15 cellular contexts compared by ENCODE assay signal in genomic region chr11:40514124-40514523, GRCh38.
DNase-seq lines count a peak whose midpoint lies in the region; ATAC-seq and TF ChIP-seq lines count a peak whose summit lies in the region.
"Had no signal": no experiment of that assay in that cellular context is flagged by ENCODE, and none has a peak within 500 bp of the region (broad histone marks: within the 10 kb centered on the region; RNA-seq: fewer than 3 reads in every experiment).

No MANE protein-coding gene starts in this region.

- H3K9me3 ChIP-seq in MG63 (no peaks in the 10 kb centered on the region; the same call in 1 of the 2 replicates), mammary epithelial cell (replicated peaks; ENCODE audit: insufficient read depth, low read length) (peaks cover 4% of the 10 kb centered on the region), prostate gland (no peaks in the 10 kb centered on the region), GM23248 (ENCODE audit: low read depth) (no peaks in the 10 kb centered on the region)
- H3K9me3 ChIP-seq: esophagus muscularis mucosa had no signal

- 40% methylated on average over 1 of the region's 1 CpG for WGBS in mammary epithelial cell (ENCODE audit: low coverage, missing lambda C conversion rate)
- WGBS in prostate gland = 37% methylated on average over 1 of the region's 1 CpG
- 15 to 33% methylated on average over 1 of the region's 1 CpG for WGBS in GM23248 (ENCODE audit: low coverage in 1 of 2, low lambda C conversion rate in 2 of 2, missing lambda C conversion rate in 2 of 2), 2 experiments

- peak; percentile 41 for TF ChIP-seq CTCF in C4-2B (conservative IDR thresholded peaks at IDR 0.05)
- no peak for TF ChIP-seq CTCF in mammary epithelial cell (conservative IDR thresholded peaks at IDR 0.05 in 1 of 2, IDR thresholded peaks at IDR 0.05 in 1 of 2; ENCODE audit: extremely low read depth in 1 of 2, insufficient read depth in 1 of 2, low read depth in 1 of 2, low read length in 2 of 2)
- TF ChIP-seq CTCF in prostate gland (IDR thresholded peaks at IDR 0.05) = no peak

- H3K4me3 ChIP-seq in MG63 (no peak overlapping the region), mammary epithelial cell (replicated peaks in 1 of 3; ENCODE audit: insufficient read depth in 1 of 3, low read depth in 2 of 3, low read length in 3 of 3) (no peak overlapping the region), prostate gland (no peak overlapping the region), GM23248 (no peak overlapping the region)
- H3K4me3 ChIP-seq: esophagus muscularis mucosa, psoas muscle had no signal

- intact Hi-C loops in mammary epithelial cell (cut with micrococcal nuclease) = no loop called here
- intact Hi-C loops in prostate gland (cut with DNase I) = no loop called here

- H3K79me2 ChIP-seq in mammary epithelial cell (ENCODE audit: insufficient read depth, low read length) = no peaks in the 10 kb centered on the region
- H3K79me2 ChIP-seq in GM23248 (ENCODE audit: insufficient read depth) = no peaks in the 10 kb centered on the region

- H3K4me2 ChIP-seq in mammary epithelial cell (ENCODE audit: insufficient read depth, low read depth, low read length) = no peak overlapping the region
- no peak overlapping the region for H3K4me2 ChIP-seq in GM23248 (ENCODE audit: unreplicated experiment)

- no peaks in the 10 kb centered on the region for H3K27me3 ChIP-seq in MG63
- no peaks in the 10 kb centered on the region for H3K27me3 ChIP-seq in mammary epithelial cell (ENCODE audit: insufficient read depth, low read length)
- H3K27me3 ChIP-seq in prostate gland (replicated peaks; ENCODE audit: insufficient read depth) = no peaks in the 10 kb centered on the region
- no peaks in the 10 kb centered on the region for H3K27me3 ChIP-seq in GM23248 (replicated peaks; ENCODE audit: insufficient read depth)
- H3K27me3 ChIP-seq: esophagus muscularis mucosa had no signal

- H3K9ac ChIP-seq in mammary epithelial cell (ENCODE audit: insufficient read depth, low read length) (no peak overlapping the region), GM23248 (no peak overlapping the region)

- BruUV-seq in mammary epithelial cell (replicated peaks; lab: Mats Ljungman, UMichigan) = no TSS peak

- peak; percentile 15 for DNase-seq in MG63
- DNase-seq in mammary epithelial cell = peak; percentile 1
- DNase-seq in kidney tubule cell (ENCODE audit: low spot score) = peak; percentile 76
- no peak for DNase-seq in activated naive CD4-positive, alpha-beta T cell (lab: John Stamatoyannopoulos, UW)
- DNase-seq in prostate gland (ENCODE audit: low spot score) = no peak
- no peak for DNase-seq in GM23248
- DNase-seq: hypothalamus; Kasumi-1; naive thymus-derived CD4-positive, alpha-beta T cell; NCI-H1694 treated with DMSO at 0.1 percent for 48 hours; psoas muscle had no signal

- no peak for ATAC-seq in GM21723 (IDR thresholded peaks at IDR 0.05; ENCODE audit: unreplicated experiment)
- ATAC-seq: activated CD4-positive, CD25-positive, alpha-beta regulatory T cell treated with anti-CD3 and anti-CD28 coated beads, Interleukin-2, amount 50 U/mL, for 24 hours; naive thymus-derived CD4-positive, alpha-beta T cell; psoas muscle had no signal

- H3K4me1 ChIP-seq in mammary epithelial cell (ENCODE audit: insufficient read depth, low read length) (no peaks in the 10 kb centered on the region), prostate gland (replicated peaks) (no peaks in the 10 kb centered on the region), GM23248 (ENCODE audit: insufficient read depth) (no peaks in the 10 kb centered on the region)
- H3K4me1 ChIP-seq: esophagus muscularis mucosa, psoas muscle had no signal

- H3K36me3 ChIP-seq in MG63 (no peaks in the 10 kb centered on the region), mammary epithelial cell (ENCODE audit: insufficient read depth, low read length) (no peaks in the 10 kb centered on the region), prostate gland (no peaks in the 10 kb centered on the region), GM23248 (ENCODE audit: low read depth) (no peaks in the 10 kb centered on the region)
- H3K36me3 ChIP-seq: esophagus muscularis mucosa had no signal

- dilution Hi-C loops in mammary epithelial cell (cut with HindIII; ENCODE audit: low sequenced_read_pairs) = no loop called here

- H3K27ac ChIP-seq in C4-2B = no peak overlapping the region
- no peak overlapping the region for H3K27ac ChIP-seq in mammary epithelial cell (ENCODE audit: insufficient read depth, low read depth, low read length)
- no peak overlapping the region for H3K27ac ChIP-seq in prostate gland
- H3K27ac ChIP-seq in GM23248 = no peak overlapping the region
- H3K27ac ChIP-seq: esophagus muscularis mucosa, psoas muscle had no signal

- H4K20me1 ChIP-seq in mammary epithelial cell (ENCODE audit: insufficient read depth, low read length) (no peaks in the 10 kb centered on the region), GM23248 (ENCODE audit: insufficient read depth) (no peaks in the 10 kb centered on the region)

- CTCF ChIA-PET in mammary epithelial cell (lab: Charles Lee; ENCODE audit: low non-redundant PET) = no interaction called here

- TF ChIP-seq POLR2A in prostate gland (IDR thresholded peaks at IDR 0.05) = no peak

- no peaks in the 10 kb centered on the region for H3F3A ChIP-seq in GM23248 (ENCODE audit: insufficient read depth)

- H3K9me2 ChIP-seq in GM23248 (ENCODE audit: insufficient read depth) = no peaks in the 10 kb centered on the region

- H2AFZ ChIP-seq in mammary epithelial cell (ENCODE audit: low read depth, low read length) = no peak overlapping the region
- H2AFZ ChIP-seq in GM23248 = no peak overlapping the region

- in situ Hi-C loops in mammary epithelial cell (cut with MboI; ENCODE audit: low sequenced_read_pairs in 2 of 2) (no loop called here), GM23248 (cut with MboI) (no loop called here)

Comparison
In these comparisons a context has a peak if more than half of its experiments do, and no peak if none do; other contexts are left out.
1. DNase-seq: peak in MG63 (single experiment), mammary epithelial cell (single experiment) and kidney tubule cell (single experiment); none in activated naive CD4-positive, alpha-beta T cell (0 of 4), prostate gland (single experiment) and GM23248 (single experiment).